ENCODE assay signal across 35 cellular contexts in genomic region chr18:37244618-37245017, GRCh38.
"Had no signal": no experiment of that assay in that cellular context is flagged by ENCODE, and none has a peak within 500 bp of the region (broad histone marks: within the 10 kb centered on the region; RNA-seq: fewer than 3 reads in every experiment).

No MANE protein-coding gene starts in this region.

- H3K27ac ChIP-seq: KMS-11 had no signal

- DNase-seq: Karpas-422, Kasumi-1, MG63, MM.1S, MV-4-11, NCI-H1048, NCI-H1092, NCI-H1092 treated with DMSO at 0.1 percent for 48 hours, NCI-H1105, NCI-H1105 treated with DMSO at 0.1 percent for 48 hours, NCI-H1417, NCI-H1417 treated with DMSO at 0.1 percent for 48 hours, NCI-H1436, NCI-H1436 treated with DMSO at 0.1 percent for 48 hours, NCI-H146, NCI-H1694, NCI-H1694 treated with DMSO at 0.1 percent for 48 hours, NCI-H187, NCI-H187 treated with DMSO at 0.1 percent for 48 hours, NCI-H1930, NCI-H2029 treated with DMSO at 0.1 percent for 48 hours, NCI-H2081, NCI-H2081 treated with DMSO at 0.1 percent for 48 hours, NCI-H2107, NCI-H2171, NCI-H2171 treated with DMSO at 0.1 percent for 48 hours, NCI-H2227 treated with DMSO at 0.1 percent for 48 hours, NCI-H226, NCI-H345, NCI-H446, NCI-H446 treated with DMSO at 0.1 percent for 48 hours, NCI-H510A, NCI-H510A treated with DMSO at 0.1 percent for 48 hours, NCI-H524 had no signal

- H3K27me3 ChIP-seq: MG63 had no signal

- H3K36me3 ChIP-seq: MG63 had no signal

- H3K4me3 ChIP-seq: MG63 had no signal

- H3K4me2 ChIP-seq: KMS-11 had no signal

- H3K9me3 ChIP-seq: MG63 had no signal
